In genomic region chr12:16984484-16984883, GRCh38 we compare ENCODE assay signal across 10 cellular contexts.
"Had no signal": no experiment of that assay in that cellular context is flagged by ENCODE, and none has a peak within 500 bp of the region (broad histone marks: within the 10 kb centered on the region; RNA-seq: fewer than 3 reads in every experiment).

No MANE protein-coding gene starts in this region.

- H3K79me2 ChIP-seq: hepatocyte had no signal

- H3K27me3 ChIP-seq: hepatocyte, spleen had no signal

- DNase-seq: amniotic stem cell; cortex of kidney; effector memory CD4-positive, alpha-beta T cell; left ventricle myocardium superior; spleen; stimulated activated CD4-positive, alpha-beta T cell treated with anti-CD3 and anti-CD28 coated beads, Interleukin-1b, Interleukin-23, amount 100 ng/mL, for 48 hours; stimulated activated naive CD4-positive, alpha-beta T cell had no signal

- ATAC-seq: activated naive CD4-positive, alpha-beta T cell treated with anti-CD3 and anti-CD28 coated beads, Interleukin-2, amount 50 U/mL, for 72 hours; left ventricle myocardium superior; sciatic nerve had no signal

- H2AFZ ChIP-seq: hepatocyte had no signal

- H3K4me1 ChIP-seq: spleen had no signal

- H3K4me2 ChIP-seq: hepatocyte had no signal

- H3K27ac ChIP-seq: hepatocyte, spleen had no signal

- H3K36me3 ChIP-seq: spleen had no signal

- H3K4me3 ChIP-seq: hepatocyte, spleen had no signal
